1 cellular context compared by ENCODE assay signal in the genomic region with DNA sequence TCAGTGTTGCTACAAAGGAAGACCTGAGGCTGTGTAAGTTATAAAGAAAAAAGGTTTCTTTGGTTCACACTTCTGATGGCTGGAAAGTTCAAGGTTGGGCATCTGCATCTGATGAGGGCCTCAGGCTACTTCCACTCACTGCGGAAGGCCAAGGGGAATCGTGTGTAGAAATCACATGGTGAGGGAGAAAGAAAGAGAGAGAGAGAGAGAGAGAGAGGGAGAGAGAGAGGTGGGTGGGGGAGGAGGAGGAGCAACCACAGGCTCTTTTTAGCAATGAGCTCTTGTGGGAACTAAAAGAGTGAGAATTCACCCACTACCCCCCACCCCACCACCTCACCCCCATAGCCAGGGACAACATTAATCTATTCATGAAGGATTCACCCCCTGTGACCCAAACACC.
TF ChIP-seq lines count a peak whose summit lies in the region.

No MANE protein-coding gene starts in this region.

TF ChIP-seq in H1, 55 proteins besides CTCF, POLR2A, EP300 and RAD21:
- TF ChIP-seq NRF1 (IDR thresholded peaks at IDR 0.05; ENCODE audit: low read depth, low read length) (no peak), SIX5 (IDR thresholded peaks at IDR 0.05; ENCODE audit: low read depth, low read length) (no peak), EGR1 (IDR thresholded peaks at IDR 0.05; ENCODE audit: borderline replicate concordance, low read depth, low read length) (no peak), KDM4A (IDR thresholded peaks at IDR 0.05; ENCODE audit: low read depth, low read length, severe bottlenecking) (no peak), POLR2AphosphoS5 (IDR thresholded peaks at IDR 0.05; ENCODE audit: low read depth, low read length) (no peak), BACH1 (IDR thresholded peaks at IDR 0.05; ENCODE audit: low read length) (no peak), CREB1 (IDR thresholded peaks at IDR 0.05) (no peak), SP4 (IDR thresholded peaks at IDR 0.05; ENCODE audit: low read length) (no peak), CBX5 (IDR thresholded peaks at IDR 0.05; ENCODE audit: low read depth, low read length) (no peak), TAF1 (IDR thresholded peaks at IDR 0.05; ENCODE audit: low read depth, low read length) (no peak), CEBPB (IDR thresholded peaks at IDR 0.05; ENCODE audit: low read depth, low read length) (no peak), CHD1 (IDR thresholded peaks at IDR 0.05; ENCODE audit: low read depth, low read length) (no peak)
- TF ChIP-seq, protein P1, sequence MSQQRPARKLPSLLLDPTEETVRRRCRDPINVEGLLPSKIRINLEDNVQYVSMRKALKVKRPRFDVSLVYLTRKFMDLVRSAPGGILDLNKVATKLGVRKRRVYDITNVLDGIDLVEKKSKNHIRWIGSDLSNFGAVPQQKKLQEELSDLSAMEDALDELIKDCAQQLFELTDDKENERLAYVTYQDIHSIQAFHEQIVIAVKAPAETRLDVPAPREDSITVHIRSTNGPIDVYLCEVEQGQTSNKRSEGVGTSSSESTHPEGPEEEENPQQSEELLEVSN (IDR thresholded peaks at IDR 0.05), result no peak
TF ChIP-seq in H1: peak in this region for 0.
